In genomic region chr1:177355575-177355974, GRCh38 we compare ENCODE assay signal across 10 cellular contexts.
DNase-seq lines count a peak whose midpoint lies in the region; ATAC-seq and TF ChIP-seq lines count a peak whose summit lies in the region.
"Had no signal": no experiment of that assay in that cellular context is flagged by ENCODE, and none has a peak within 500 bp of the region (broad histone marks: within the 10 kb centered on the region; RNA-seq: fewer than 3 reads in every experiment).

No MANE protein-coding gene starts in this region.

- no peaks in the 10 kb centered on the region for H3K4me1 ChIP-seq in right cardiac atrium (ENCODE audit: control insufficient read depth, insufficient read depth, low read length)
- no peaks in the 10 kb centered on the region for H3K4me1 ChIP-seq in right atrium auricular region

- no peaks in the 10 kb centered on the region for H3K27me3 ChIP-seq in right cardiac atrium (ENCODE audit: control insufficient read depth, insufficient read depth)
- no peaks in the 10 kb centered on the region for H3K27me3 ChIP-seq in right atrium auricular region

- no peak overlapping the region for H3K27ac ChIP-seq in right cardiac atrium (ENCODE audit: low read length)
- no peak overlapping the region for H3K27ac ChIP-seq in right atrium auricular region

- no peaks in the 10 kb centered on the region for H3K9me3 ChIP-seq in right cardiac atrium (ENCODE audit: control insufficient read depth, low read length)
- H3K9me3 ChIP-seq in right atrium auricular region, result no peaks in the 10 kb centered on the region

- peak; percentile 31 to 56 for TF ChIP-seq CTCF in right atrium auricular region (IDR thresholded peaks at IDR 0.05)

- ATAC-seq in Right ventricle myocardium superior (ENCODE audit: poor library complexity) (peak; percentile 55), right cardiac atrium (no peak), HG03045 (IDR thresholded peaks at IDR 0.05; ENCODE audit: unreplicated experiment) (no peak)

- intact Hi-C loops in Right ventricle myocardium superior (cut with DNase I), result no loop called here
- intact Hi-C loops in right cardiac atrium (cut with DNase I), result loop anchor here in 1 of 4 donors (5.0 kb wide), 1 partner anchor 458 kb away; no protein-coding TSS in a partner anchor

- H3K4me3 ChIP-seq in right cardiac atrium (ENCODE audit: low read length), result no peak overlapping the region
- no peak overlapping the region for H3K4me3 ChIP-seq in right atrium auricular region

- no peaks in the 10 kb centered on the region for H3K36me3 ChIP-seq in right atrium auricular region

- DNase-seq in Right ventricle myocardium superior (no peak), right cardiac atrium (no peak), OCI-M1 (lab: John Stamatoyannopoulos, UW) (peak; percentile 43), right atrium auricular region (ENCODE audit: low spot score) (no peak), germinal center (ENCODE audit: low spot score) (no peak)
- no peak for DNase-seq in activated CD4-positive, CD25-positive, alpha-beta regulatory T cell (lab: John Stamatoyannopoulos, UW)
- DNase-seq in stimulated activated naive CD4-positive, alpha-beta T cell (lab: John Stamatoyannopoulos, UW), result no peak
- DNase-seq: GDM1, left cardiac atrium had no signal

- 14% methylated on average over 2 of the region's 2 CpGs for WGBS in right cardiac atrium
